Comparison of ENCODE assay signal across 2 cellular contexts in the genomic region with DNA sequence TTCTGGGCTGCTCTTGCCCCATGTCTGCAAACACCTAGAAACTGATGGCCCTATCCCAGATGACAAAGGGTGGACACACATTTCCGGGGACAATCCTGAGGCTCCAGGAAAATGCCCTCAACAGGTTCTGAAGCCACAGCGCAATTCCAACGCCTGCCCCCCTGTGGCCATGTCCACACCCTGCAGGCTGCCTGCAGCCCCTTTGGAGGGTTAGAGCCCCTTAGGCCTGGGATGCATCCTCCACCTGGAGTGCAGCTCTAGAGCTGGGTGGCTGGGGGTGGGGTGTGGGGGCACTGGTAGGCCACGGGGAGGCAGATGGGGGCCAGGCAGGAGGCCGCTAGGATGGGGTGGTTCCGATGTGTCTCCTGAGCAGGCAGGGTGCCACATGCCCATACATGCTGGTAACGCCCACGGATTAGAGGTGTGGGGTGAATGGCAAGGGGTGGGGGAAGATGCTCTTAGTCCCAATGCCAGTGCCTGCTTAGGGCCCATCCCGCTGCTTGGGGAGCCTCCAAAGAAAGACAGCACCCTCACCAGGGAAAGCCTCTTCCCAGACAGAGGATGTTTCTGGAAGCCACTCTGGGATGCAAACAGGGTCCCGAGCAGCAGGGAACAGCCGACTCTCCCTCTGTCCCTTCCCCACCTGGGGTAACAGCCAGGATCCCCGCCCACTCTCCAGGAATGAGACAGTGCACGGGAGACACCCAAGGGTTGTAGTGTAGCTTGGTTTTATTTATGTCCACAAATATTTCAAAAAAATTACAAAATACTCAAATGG.
TF ChIP-seq lines count a peak whose summit lies in the region.

No MANE protein-coding gene starts in this region.

TF ChIP-seq in HCT116, 20 proteins besides CTCF, POLR2A, EP300 and RAD21:
- TF ChIP-seq YY1 (IDR thresholded peaks at IDR 0.05; ENCODE audit: extremely low read depth, insufficient replicate concordance, low read depth, low read length) (peak; percentile 10), CBX3 (IDR thresholded peaks at IDR 0.05; ENCODE audit: low read depth) (no peak)

TF ChIP-seq in HepG2, 621 proteins besides CTCF, POLR2A, EP300 and RAD21 (continues in another document):
- no peak for TF ChIP-seq SP5 (CRISPR knock-in tag; IDR thresholded peaks at IDR 0.05; ENCODE audit: borderline replicate concordance, low read depth)
- TF ChIP-seq HOXA5 (CRISPR knock-in tag; IDR thresholded peaks at IDR 0.05) = no peak
- no peak for TF ChIP-seq RORA (CRISPR knock-in tag; IDR thresholded peaks at IDR 0.05)
- no peak for TF ChIP-seq ZNF558 (CRISPR knock-in tag; IDR thresholded peaks at IDR 0.05; ENCODE audit: borderline replicate concordance)
- TF ChIP-seq ZNF557 (CRISPR knock-in tag; IDR thresholded peaks at IDR 0.05) = no peak
- TF ChIP-seq U2AF2 (IDR thresholded peaks at IDR 0.05; ENCODE audit: low read depth, low read length) = no peak
- no peak for TF ChIP-seq AGO2 (optimal IDR thresholded peaks at IDR 0.05; ENCODE audit: low read depth, low read length)
- TF ChIP-seq JDP2 (CRISPR knock-in tag; IDR thresholded peaks at IDR 0.05; ENCODE audit: borderline replicate concordance) = no peak
- TF ChIP-seq, protein P1, sequence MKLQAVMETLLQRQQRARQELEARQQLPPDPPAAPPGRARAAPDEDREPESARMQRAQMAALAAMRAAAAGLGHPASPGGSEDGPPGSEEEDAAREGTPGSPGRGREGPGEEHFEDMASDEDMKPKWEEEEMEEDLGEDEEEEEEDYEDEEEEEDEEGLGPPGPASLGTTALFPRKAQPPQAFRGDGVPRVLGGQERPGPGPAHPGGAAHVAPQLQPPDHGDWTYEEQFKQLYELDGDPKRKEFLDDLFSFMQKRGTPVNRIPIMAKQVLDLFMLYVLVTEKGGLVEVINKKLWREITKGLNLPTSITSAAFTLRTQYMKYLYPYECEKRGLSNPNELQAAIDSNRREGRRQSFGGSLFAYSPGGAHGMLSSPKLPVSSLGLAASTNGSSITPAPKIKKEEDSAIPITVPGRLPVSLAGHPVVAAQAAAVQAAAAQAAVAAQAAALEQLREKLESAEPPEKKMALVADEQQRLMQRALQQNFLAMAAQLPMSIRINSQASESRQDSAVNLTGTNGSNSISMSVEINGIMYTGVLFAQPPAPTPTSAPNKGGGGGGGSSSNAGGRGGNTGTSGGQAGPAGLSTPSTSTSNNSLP (IDR thresholded peaks at IDR 0.05; ENCODE audit: low read depth, low read length) = no peak
- TF ChIP-seq MED13 (CRISPR knock-in tag; IDR thresholded peaks at IDR 0.05) = no peak
- TF ChIP-seq MYNN (CRISPR knock-in tag; IDR thresholded peaks at IDR 0.05; ENCODE audit: low read depth) = no peak
- no peak for TF ChIP-seq CENPT (CRISPR knock-in tag; IDR thresholded peaks at IDR 0.05; ENCODE audit: low read depth)
- TF ChIP-seq, protein P2, sequence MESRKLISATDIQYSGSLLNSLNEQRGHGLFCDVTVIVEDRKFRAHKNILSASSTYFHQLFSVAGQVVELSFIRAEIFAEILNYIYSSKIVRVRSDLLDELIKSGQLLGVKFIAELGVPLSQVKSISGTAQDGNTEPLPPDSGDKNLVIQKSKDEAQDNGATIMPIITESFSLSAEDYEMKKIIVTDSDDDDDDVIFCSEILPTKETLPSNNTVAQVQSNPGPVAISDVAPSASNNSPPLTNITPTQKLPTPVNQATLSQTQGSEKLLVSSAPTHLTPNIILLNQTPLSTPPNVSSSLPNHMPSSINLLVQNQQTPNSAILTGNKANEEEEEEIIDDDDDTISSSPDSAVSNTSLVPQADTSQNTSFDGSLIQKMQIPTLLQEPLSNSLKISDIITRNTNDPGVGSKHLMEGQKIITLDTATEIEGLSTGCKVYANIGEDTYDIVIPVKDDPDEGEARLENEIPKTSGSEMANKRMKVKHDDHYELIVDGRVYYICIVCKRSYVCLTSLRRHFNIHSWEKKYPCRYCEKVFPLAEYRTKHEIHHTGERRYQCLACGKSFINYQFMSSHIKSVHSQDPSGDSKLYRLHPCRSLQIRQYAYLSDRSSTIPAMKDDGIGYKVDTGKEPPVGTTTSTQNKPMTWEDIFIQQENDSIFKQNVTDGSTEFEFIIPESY (CRISPR knock-in tag; IDR thresholded peaks at IDR 0.05) = peak; percentile 82
- TF ChIP-seq ZNF670 (CRISPR knock-in tag; IDR thresholded peaks at IDR 0.05; ENCODE audit: borderline replicate concordance) = no peak
- TF ChIP-seq, protein P3, sequence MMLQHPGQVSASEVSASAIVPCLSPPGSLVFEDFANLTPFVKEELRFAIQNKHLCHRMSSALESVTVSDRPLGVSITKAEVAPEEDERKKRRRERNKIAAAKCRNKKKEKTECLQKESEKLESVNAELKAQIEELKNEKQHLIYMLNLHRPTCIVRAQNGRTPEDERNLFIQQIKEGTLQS (CRISPR knock-in tag; IDR thresholded peaks at IDR 0.05) = no peak
- TF ChIP-seq ASH2L (IDR thresholded peaks at IDR 0.05; ENCODE audit: insufficient read length, low read depth, low read length) = no peak
- TF ChIP-seq, protein P4, sequence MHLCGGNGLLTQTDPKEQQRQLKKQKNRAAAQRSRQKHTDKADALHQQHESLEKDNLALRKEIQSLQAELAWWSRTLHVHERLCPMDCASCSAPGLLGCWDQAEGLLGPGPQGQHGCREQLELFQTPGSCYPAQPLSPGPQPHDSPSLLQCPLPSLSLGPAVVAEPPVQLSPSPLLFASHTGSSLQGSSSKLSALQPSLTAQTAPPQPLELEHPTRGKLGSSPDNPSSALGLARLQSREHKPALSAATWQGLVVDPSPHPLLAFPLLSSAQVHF (CRISPR knock-in tag; IDR thresholded peaks at IDR 0.05) = no peak
- TF ChIP-seq ZBTB38 (CRISPR knock-in tag; IDR thresholded peaks at IDR 0.05) = no peak
- no peak for TF ChIP-seq NFYC (CRISPR knock-in tag; IDR thresholded peaks at IDR 0.05)
- TF ChIP-seq, protein P5, sequence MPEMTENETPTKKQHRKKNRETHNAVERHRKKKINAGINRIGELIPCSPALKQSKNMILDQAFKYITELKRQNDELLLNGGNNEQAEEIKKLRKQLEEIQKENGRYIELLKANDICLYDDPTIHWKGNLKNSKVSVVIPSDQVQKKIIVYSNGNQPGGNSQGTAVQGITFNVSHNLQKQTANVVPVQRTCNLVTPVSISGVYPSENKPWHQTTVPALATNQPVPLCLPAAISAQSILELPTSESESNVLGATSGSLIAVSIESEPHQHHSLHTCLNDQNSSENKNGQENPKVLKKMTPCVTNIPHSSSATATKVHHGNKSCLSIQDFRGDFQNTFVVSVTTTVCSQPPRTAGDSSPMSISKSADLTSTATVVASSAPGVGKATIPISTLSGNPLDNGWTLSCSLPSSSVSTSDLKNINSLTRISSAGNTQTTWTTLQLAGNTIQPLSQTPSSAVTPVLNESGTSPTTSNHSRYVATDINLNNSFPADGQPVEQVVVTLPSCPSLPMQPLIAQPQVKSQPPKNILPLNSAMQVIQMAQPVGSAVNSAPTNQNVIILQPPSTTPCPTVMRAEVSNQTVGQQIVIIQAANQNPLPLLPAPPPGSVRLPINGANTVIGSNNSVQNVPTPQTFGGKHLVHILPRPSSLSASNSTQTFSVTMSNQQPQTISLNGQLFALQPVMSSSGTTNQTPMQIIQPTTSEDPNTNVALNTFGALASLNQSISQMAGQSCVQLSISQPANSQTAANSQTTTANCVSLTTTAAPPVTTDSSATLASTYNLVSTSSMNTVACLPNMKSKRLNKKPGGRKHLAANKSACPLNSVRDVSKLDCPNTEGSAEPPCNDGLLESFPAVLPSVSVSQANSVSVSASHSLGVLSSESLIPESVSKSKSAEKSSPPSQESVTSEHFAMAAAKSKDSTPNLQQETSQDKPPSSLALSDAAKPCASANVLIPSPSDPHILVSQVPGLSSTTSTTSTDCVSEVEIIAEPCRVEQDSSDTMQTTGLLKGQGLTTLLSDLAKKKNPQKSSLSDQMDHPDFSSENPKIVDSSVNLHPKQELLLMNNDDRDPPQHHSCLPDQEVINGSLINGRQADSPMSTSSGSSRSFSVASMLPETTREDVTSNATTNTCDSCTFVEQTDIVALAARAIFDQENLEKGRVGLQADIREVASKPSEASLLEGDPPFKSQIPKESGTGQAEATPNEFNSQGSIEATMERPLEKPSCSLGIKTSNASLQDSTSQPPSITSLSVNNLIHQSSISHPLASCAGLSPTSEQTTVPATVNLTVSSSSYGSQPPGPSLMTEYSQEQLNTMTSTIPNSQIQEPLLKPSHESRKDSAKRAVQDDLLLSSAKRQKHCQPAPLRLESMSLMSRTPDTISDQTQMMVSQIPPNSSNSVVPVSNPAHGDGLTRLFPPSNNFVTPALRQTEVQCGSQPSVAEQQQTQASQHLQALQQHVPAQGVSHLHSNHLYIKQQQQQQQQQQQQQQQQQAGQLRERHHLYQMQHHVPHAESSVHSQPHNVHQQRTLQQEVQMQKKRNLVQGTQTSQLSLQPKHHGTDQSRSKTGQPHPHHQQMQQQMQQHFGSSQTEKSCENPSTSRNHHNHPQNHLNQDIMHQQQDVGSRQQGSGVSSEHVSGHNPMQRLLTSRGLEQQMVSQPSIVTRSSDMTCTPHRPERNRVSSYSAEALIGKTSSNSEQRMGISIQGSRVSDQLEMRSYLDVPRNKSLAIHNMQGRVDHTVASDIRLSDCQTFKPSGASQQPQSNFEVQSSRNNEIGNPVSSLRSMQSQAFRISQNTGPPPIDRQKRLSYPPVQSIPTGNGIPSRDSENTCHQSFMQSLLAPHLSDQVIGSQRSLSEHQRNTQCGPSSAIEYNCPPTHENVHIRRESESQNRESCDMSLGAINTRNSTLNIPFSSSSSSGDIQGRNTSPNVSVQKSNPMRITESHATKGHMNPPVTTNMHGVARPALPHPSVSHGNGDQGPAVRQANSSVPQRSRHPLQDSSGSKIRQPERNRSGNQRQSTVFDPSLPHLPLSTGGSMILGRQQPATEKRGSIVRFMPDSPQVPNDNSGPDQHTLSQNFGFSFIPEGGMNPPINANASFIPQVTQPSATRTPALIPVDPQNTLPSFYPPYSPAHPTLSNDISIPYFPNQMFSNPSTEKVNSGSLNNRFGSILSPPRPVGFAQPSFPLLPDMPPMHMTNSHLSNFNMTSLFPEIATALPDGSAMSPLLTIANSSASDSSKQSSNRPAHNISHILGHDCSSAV (CRISPR knock-in tag; IDR thresholded peaks at IDR 0.05; ENCODE audit: borderline replicate concordance) = no peak
- 0 out of 2 replicates have a peak, but pooled peaks have one; percentile 37 for TF ChIP-seq SMC3 (IDR thresholded peaks at IDR 0.05; ENCODE audit: low read length)
- TF ChIP-seq ZNF432 (CRISPR knock-in tag; IDR thresholded peaks at IDR 0.05; ENCODE audit: borderline replicate concordance) = no peak
- TF ChIP-seq, protein P6, sequence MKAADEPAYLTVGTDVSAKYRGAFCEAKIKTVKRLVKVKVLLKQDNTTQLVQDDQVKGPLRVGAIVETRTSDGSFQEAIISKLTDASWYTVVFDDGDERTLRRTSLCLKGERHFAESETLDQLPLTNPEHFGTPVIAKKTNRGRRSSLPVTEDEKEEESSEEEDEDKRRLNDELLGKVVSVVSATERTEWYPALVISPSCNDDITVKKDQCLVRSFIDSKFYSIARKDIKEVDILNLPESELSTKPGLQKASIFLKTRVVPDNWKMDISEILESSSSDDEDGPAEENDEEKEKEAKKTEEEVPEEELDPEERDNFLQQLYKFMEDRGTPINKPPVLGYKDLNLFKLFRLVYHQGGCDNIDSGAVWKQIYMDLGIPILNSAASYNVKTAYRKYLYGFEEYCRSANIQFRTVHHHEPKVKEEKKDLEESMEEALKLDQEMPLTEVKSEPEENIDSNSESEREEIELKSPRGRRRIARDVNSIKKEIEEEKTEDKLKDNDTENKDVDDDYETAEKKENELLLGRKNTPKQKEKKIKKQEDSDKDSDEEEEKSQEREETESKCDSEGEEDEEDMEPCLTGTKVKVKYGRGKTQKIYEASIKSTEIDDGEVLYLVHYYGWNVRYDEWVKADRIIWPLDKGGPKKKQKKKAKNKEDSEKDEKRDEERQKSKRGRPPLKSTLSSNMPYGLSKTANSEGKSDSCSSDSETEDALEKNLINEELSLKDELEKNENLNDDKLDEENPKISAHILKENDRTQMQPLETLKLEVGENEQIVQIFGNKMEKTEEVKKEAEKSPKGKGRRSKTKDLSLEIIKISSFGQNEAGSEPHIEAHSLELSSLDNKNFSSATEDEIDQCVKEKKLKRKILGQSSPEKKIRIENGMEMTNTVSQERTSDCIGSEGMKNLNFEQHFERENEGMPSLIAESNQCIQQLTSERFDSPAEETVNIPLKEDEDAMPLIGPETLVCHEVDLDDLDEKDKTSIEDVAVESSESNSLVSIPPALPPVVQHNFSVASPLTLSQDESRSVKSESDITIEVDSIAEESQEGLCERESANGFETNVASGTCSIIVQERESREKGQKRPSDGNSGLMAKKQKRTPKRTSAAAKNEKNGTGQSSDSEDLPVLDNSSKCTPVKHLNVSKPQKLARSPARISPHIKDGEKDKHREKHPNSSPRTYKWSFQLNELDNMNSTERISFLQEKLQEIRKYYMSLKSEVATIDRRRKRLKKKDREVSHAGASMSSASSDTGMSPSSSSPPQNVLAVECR (CRISPR knock-in tag; IDR thresholded peaks at IDR 0.05; ENCODE audit: borderline replicate concordance) = no peak
- TF ChIP-seq NFRKB (IDR thresholded peaks at IDR 0.05) = no peak
- TF ChIP-seq GTF3A (CRISPR knock-in tag; conservative IDR thresholded peaks at IDR 0.05) = no peak
- no peak for TF ChIP-seq TBL1XR1 (IDR thresholded peaks at IDR 0.05; ENCODE audit: borderline replicate concordance, low read length, partially characterized antibody)
- no peak for TF ChIP-seq RFX5 (IDR thresholded peaks at IDR 0.05; ENCODE audit: low read depth, low read length)
- TF ChIP-seq ZNF230 (CRISPR knock-in tag; IDR thresholded peaks at IDR 0.05) = no peak
- TF ChIP-seq, protein P7, sequence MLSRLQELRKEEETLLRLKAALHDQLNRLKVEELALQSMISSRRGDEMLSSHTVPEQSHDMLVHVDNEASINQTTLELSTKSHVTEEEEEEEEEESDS (CRISPR knock-in tag; IDR thresholded peaks at IDR 0.05; ENCODE audit: borderline replicate concordance) = no peak
- TF ChIP-seq POLR2AphosphoS5 (IDR thresholded peaks at IDR 0.05; ENCODE audit: low read depth, low read length) = no peak
- TF ChIP-seq, protein P8, sequence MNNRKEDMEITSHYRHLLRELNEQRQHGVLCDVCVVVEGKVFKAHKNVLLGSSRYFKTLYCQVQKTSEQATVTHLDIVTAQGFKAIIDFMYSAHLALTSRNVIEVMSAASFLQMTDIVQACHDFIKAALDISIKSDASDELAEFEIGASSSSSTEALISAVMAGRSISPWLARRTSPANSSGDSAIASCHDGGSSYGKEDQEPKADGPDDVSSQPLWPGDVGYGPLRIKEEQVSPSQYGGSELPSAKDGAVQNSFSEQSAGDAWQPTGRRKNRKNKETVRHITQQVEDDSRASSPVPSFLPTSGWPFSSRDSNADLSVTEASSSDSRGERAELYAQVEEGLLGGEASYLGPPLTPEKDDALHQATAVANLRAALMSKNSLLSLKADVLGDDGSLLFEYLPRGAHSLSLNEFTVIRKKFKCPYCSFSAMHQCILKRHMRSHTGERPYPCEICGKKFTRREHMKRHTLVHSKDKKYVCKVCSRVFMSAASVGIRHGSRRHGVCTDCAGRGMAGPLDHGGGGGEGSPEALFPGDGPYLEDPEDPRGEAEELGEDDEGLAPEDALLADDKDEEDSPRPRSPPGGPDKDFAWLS (CRISPR knock-in tag; IDR thresholded peaks at IDR 0.05; ENCODE audit: borderline replicate concordance) = no peak
- TF ChIP-seq, protein P9, sequence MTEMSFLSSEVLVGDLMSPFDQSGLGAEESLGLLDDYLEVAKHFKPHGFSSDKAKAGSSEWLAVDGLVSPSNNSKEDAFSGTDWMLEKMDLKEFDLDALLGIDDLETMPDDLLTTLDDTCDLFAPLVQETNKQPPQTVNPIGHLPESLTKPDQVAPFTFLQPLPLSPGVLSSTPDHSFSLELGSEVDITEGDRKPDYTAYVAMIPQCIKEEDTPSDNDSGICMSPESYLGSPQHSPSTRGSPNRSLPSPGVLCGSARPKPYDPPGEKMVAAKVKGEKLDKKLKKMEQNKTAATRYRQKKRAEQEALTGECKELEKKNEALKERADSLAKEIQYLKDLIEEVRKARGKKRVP (CRISPR knock-in tag; IDR thresholded peaks at IDR 0.05) = no peak
- TF ChIP-seq ZNF563 (CRISPR knock-in tag; IDR thresholded peaks at IDR 0.05) = 0 out of 2 replicates have a peak, but pooled peaks have one; percentile 6
- peak; percentile 9; the same call in 1 of the 2 replicates for TF ChIP-seq POLR2G (IDR thresholded peaks at IDR 0.05; ENCODE audit: low read depth, low read length)
- TF ChIP-seq STAG1 (CRISPR knock-in tag; IDR thresholded peaks at IDR 0.05) = peak; percentile 54
- TF ChIP-seq MED1 (CRISPR knock-in tag; IDR thresholded peaks at IDR 0.05) = 0 out of 2 replicates have a peak, but pooled peaks have one; percentile 23
